1 cellular context compared by ENCODE assay signal in genomic region chr19:35130761-35131720, GRCh38.
TF ChIP-seq lines count a peak whose summit lies in the region.

No MANE protein-coding gene starts in this region.

TF ChIP-seq in H1, 55 proteins besides CTCF, POLR2A, EP300 and RAD21:
- TF ChIP-seq KDM4A (IDR thresholded peaks at IDR 0.05; ENCODE audit: low read depth, low read length, severe bottlenecking) (no peak), SIRT6 (IDR thresholded peaks at IDR 0.05; ENCODE audit: low read length) (no peak), ZNF274 (IDR thresholded peaks at IDR 0.05; ENCODE audit: borderline replicate concordance, extremely low read depth, low read length) (no peak), SRF (IDR thresholded peaks at IDR 0.05; ENCODE audit: low read depth, low read length) (no peak), CHD1 (IDR thresholded peaks at IDR 0.05; ENCODE audit: low read depth, low read length) (no peak), KDM5A (IDR thresholded peaks at IDR 0.05; ENCODE audit: low read length) (no peak), RFX5 (IDR thresholded peaks at IDR 0.05; ENCODE audit: borderline replicate concordance, low read depth, low read length) (no peak), TBP (IDR thresholded peaks at IDR 0.05; ENCODE audit: low read depth, low read length) (no peak)
